ENCODE assay signal across 25 cellular contexts in genomic region chr2:127635380-127636237, GRCh38. TPM values are rescaled to one million over a fixed set of nuclear protein-coding genes. Genes with fewer than 3 reads are reported as not detected.
DNase-seq lines count a peak whose midpoint lies in the region; ATAC-seq, FAIRE-seq and TF ChIP-seq lines count a peak whose summit lies in the region.
"Had no signal": no experiment of that assay in that cellular context is flagged by ENCODE, and none has a peak within 500 bp of the region (broad histone marks: within the 10 kb centered on the region; RNA-seq: fewer than 3 reads in every experiment).

No MANE protein-coding gene starts in this region.

- H3K4me1 ChIP-seq in lower lobe of right lung (peaks cover 69% of the 10 kb centered on the region), stomach smooth muscle (ENCODE audit: control insufficient read depth, insufficient read depth, low read length) (peaks cover 74% of the 10 kb centered on the region)
- H3K4me1 ChIP-seq: parathyroid adenoma had no signal

- H3K9ac ChIP-seq in stomach smooth muscle (ENCODE audit: low read length in 2 of 2), result no peak overlapping the region
- H3K9ac ChIP-seq: parathyroid adenoma had no signal

- peaks cover 7% of the 10 kb centered on the region for H3K36me3 ChIP-seq in lower lobe of right lung
- H3K36me3 ChIP-seq in stomach smooth muscle (ENCODE audit: control insufficient read depth in 2 of 2, insufficient read depth in 2 of 2, low read length in 2 of 2), result peaks cover 7 to 12% of the 10 kb centered on the region in 2 donors
- H3K36me3 ChIP-seq: breast epithelium had no signal

- H3K9me3 ChIP-seq in T-helper 17 cell (ENCODE audit: control insufficient read depth, low read length, poor library complexity, severe bottlenecking) (no peaks in the 10 kb centered on the region), lower lobe of right lung (no peaks in the 10 kb centered on the region), stomach smooth muscle (ENCODE audit: control insufficient read depth in 2 of 2, low read length in 2 of 2) (no peaks in the 10 kb centered on the region)
- H3K9me3 ChIP-seq: breast epithelium had no signal

- H3K9me3 Mint-ChIP-seq in activated CD4-positive, alpha-beta T cell treated with anti-CD3 and anti-CD28 coated beads, Interleukin-2, amount 10 ng/mL, durations not matched to agents 7 days and 5 days, result no peaks in the 10 kb centered on the region
- H3K9me3 Mint-ChIP-seq in activated CD4-positive, alpha-beta T cell treated with anti-CD3 and anti-CD28 coated beads for 36 hours (ENCODE audit: low read depth), result no peaks in the 10 kb centered on the region
- H3K9me3 Mint-ChIP-seq in effector memory CD8-positive, alpha-beta T cell, result no peaks in the 10 kb centered on the region
- H3K9me3 Mint-ChIP-seq: activated naive CD8-positive, alpha-beta T cell treated with anti-CD3 and anti-CD28 coated beads, Interleukin-2, amount 50 U/mL, for 24 hours; activated T-helper 2 cell treated with anti-CD3 and anti-CD28 coated beads, Interferon-gamma antibody, Interleukin-2, Interleukin-4, amounts not matched to agents 10 μg/mL and 5 μg/mL and 100 μg/mL, durations not matched to agents 14 hours and 24 hours and 36 hours; natural killer cell had no signal

- no peak overlapping the region for H3K4me3 ChIP-seq in lower lobe of right lung
- H3K4me3 ChIP-seq in stomach smooth muscle (ENCODE audit: low read length in 2 of 2), result no peak overlapping the region
- H3K4me3 ChIP-seq: breast epithelium had no signal

- TF ChIP-seq CTCF in lower lobe of right lung (IDR thresholded peaks at IDR 0.05), result no peak

- no peaks in the 10 kb centered on the region for H3K27me3 ChIP-seq in lower lobe of right lung (ENCODE audit: low read depth)
- H3K27me3 ChIP-seq in stomach smooth muscle (ENCODE audit: control insufficient read depth in 1 of 2, insufficient read depth in 2 of 2, low read length in 2 of 2), result no peaks in the 10 kb centered on the region
- H3K27me3 ChIP-seq: breast epithelium had no signal

- peak overlapping the region; percentile 31 for H3K27ac ChIP-seq in lower lobe of right lung
- H3K27ac ChIP-seq in stomach smooth muscle (ENCODE audit: low read length), result peak overlapping the region; percentile 78
- H3K27ac ChIP-seq: 22Rv1, parathyroid adenoma had no signal

- H3K27ac Mint-ChIP-seq in activated CD4-positive, alpha-beta T cell treated with anti-CD3 and anti-CD28 coated beads, Interleukin-2, amount 10 ng/mL, durations not matched to agents 7 days and 5 days, result peak overlapping the region; percentile 25
- no peak overlapping the region for H3K27ac Mint-ChIP-seq in activated CD4-positive, alpha-beta T cell treated with anti-CD3 and anti-CD28 coated beads for 36 hours
- peak overlapping the region; percentile 29 for H3K27ac Mint-ChIP-seq in T-helper 17 cell
- H3K27ac Mint-ChIP-seq in effector memory CD8-positive, alpha-beta T cell, result no peak overlapping the region
- H3K27ac Mint-ChIP-seq: activated naive CD8-positive, alpha-beta T cell treated with anti-CD3 and anti-CD28 coated beads, Interleukin-2, amount 50 U/mL, for 24 hours; activated T-helper 2 cell treated with anti-CD3 and anti-CD28 coated beads, Interferon-gamma antibody, Interleukin-2, Interleukin-4, amounts not matched to agents 10 μg/mL and 5 μg/mL and 100 μg/mL, durations not matched to agents 14 hours and 24 hours and 36 hours; natural killer cell had no signal

- POLR2A ChIA-PET in activated CD4-positive, alpha-beta T cell treated with anti-CD3 and anti-CD28 coated beads, Interleukin-2, amount 10 ng/mL, durations not matched to agents 7 days and 5 days (lab: Charles Lee), result no interaction called here
- POLR2A ChIA-PET in activated CD4-positive, alpha-beta T cell treated with anti-CD3 and anti-CD28 coated beads for 36 hours (lab: Charles Lee), result no interaction called here

- H3K27me3 Mint-ChIP-seq in activated CD4-positive, alpha-beta T cell treated with anti-CD3 and anti-CD28 coated beads, Interleukin-2, amount 10 ng/mL, durations not matched to agents 7 days and 5 days, result no peaks in the 10 kb centered on the region
- H3K27me3 Mint-ChIP-seq in activated CD4-positive, alpha-beta T cell treated with anti-CD3 and anti-CD28 coated beads for 36 hours, result no peaks in the 10 kb centered on the region
- no peaks in the 10 kb centered on the region for H3K27me3 Mint-ChIP-seq in T-helper 17 cell
- no peaks in the 10 kb centered on the region for H3K27me3 Mint-ChIP-seq in effector memory CD8-positive, alpha-beta T cell
- H3K27me3 Mint-ChIP-seq: activated naive CD8-positive, alpha-beta T cell treated with anti-CD3 and anti-CD28 coated beads, Interleukin-2, amount 50 U/mL, for 24 hours had no signal

- H3K4me1 Mint-ChIP-seq in activated CD4-positive, alpha-beta T cell treated with anti-CD3 and anti-CD28 coated beads, Interleukin-2, amount 10 ng/mL, durations not matched to agents 7 days and 5 days, result peaks cover 48% of the 10 kb centered on the region
- H3K4me1 Mint-ChIP-seq in activated CD4-positive, alpha-beta T cell treated with anti-CD3 and anti-CD28 coated beads for 36 hours, result peaks cover 58% of the 10 kb centered on the region
- peaks cover 20% of the 10 kb centered on the region for H3K4me1 Mint-ChIP-seq in T-helper 17 cell
- peaks cover 2 to 4% of the 10 kb centered on the region in 2 donors for H3K4me1 Mint-ChIP-seq in effector memory CD8-positive, alpha-beta T cell (ENCODE audit: low read depth in 2 of 2)

- intact Hi-C loops in activated CD4-positive, alpha-beta T cell treated with anti-CD3 and anti-CD28 coated beads for 36 hours (cut with DNase I, micrococcal nuclease), result no loop called here
- intact Hi-C loops in lower lobe of right lung (cut with DNase I), result no loop called here

- CTCF ChIA-PET in activated CD4-positive, alpha-beta T cell treated with anti-CD3 and anti-CD28 coated beads, Interleukin-2, amount 10 ng/mL, durations not matched to agents 7 days and 5 days (lab: Charles Lee), result no interaction called here
- CTCF ChIA-PET in activated CD4-positive, alpha-beta T cell treated with anti-CD3 and anti-CD28 coated beads for 36 hours (lab: Charles Lee), result no interaction called here

- no peak for DNase-seq in activated CD4-positive, alpha-beta T cell treated with anti-CD3 and anti-CD28 coated beads, Interleukin-2, amount 10 ng/mL, durations not matched to agents 7 days and 5 days
- no peak for DNase-seq in activated CD4-positive, alpha-beta T cell treated with anti-CD3 and anti-CD28 coated beads for 36 hours
- DNase-seq in T-helper 17 cell (no peak), lower lobe of right lung (no peak), frontal cortex (ENCODE audit: low spot score in 2 of 2) (no peak)
- DNase-seq in effector memory CD8-positive, alpha-beta T cell, result no peak
- DNase-seq in effector CD8-positive, alpha-beta T cell (lab: John Stamatoyannopoulos, UW), result no peak
- DNase-seq: activated CD4-positive, alpha-beta T cell treated with anti-CD3 and anti-CD28 coated beads for 48 hours; activated naive CD8-positive, alpha-beta T cell treated with anti-CD3 and anti-CD28 coated beads, Interleukin-2, amount 50 U/mL, for 24 hours; AML-193; cortex of kidney; islet precursor cell; MM.1S; natural killer cell; NCI-H146; NCI-H2171 treated with DMSO at 0.1 percent for 48 hours; NCI-H748 treated with DMSO at 0.1 percent for 48 hours; SHP77 treated with DMSO at 0.1 percent for 48 hours; stimulated activated naive CD4-positive, alpha-beta T cell had no signal

- H3K36me3 Mint-ChIP-seq in activated CD4-positive, alpha-beta T cell treated with anti-CD3 and anti-CD28 coated beads, Interleukin-2, amount 10 ng/mL, durations not matched to agents 7 days and 5 days (ENCODE audit: low read depth), result peaks cover 3% of the 10 kb centered on the region
- peaks cover 2% of the 10 kb centered on the region for H3K36me3 Mint-ChIP-seq in activated CD4-positive, alpha-beta T cell treated with anti-CD3 and anti-CD28 coated beads for 36 hours (ENCODE audit: low read depth)
- H3K36me3 Mint-ChIP-seq in T-helper 17 cell (ENCODE audit: low read depth), result no peaks in the 10 kb centered on the region
- no peaks in the 10 kb centered on the region for H3K36me3 Mint-ChIP-seq in effector memory CD8-positive, alpha-beta T cell (ENCODE audit: insufficient read depth)
- H3K36me3 Mint-ChIP-seq: natural killer cell had no signal

- no peak for ATAC-seq in activated CD4-positive, alpha-beta T cell treated with anti-CD3 and anti-CD28 coated beads for 36 hours
- ATAC-seq in T-helper 17 cell (no peak), lower lobe of right lung (no peak)
- no peak for ATAC-seq in effector memory CD8-positive, alpha-beta T cell (replicated peaks)
- ATAC-seq: activated naive CD8-positive, alpha-beta T cell treated with anti-CD3 and anti-CD28 coated beads, Interleukin-2, amount 50 U/mL, for 24 hours; natural killer cell had no signal

- no peak overlapping the region for H3K4me3 Mint-ChIP-seq in activated CD4-positive, alpha-beta T cell treated with anti-CD3 and anti-CD28 coated beads, Interleukin-2, amount 10 ng/mL, durations not matched to agents 7 days and 5 days
- no peak overlapping the region for H3K4me3 Mint-ChIP-seq in activated CD4-positive, alpha-beta T cell treated with anti-CD3 and anti-CD28 coated beads for 36 hours
- peak overlapping the region; percentile 43 for H3K4me3 Mint-ChIP-seq in T-helper 17 cell
- H3K4me3 Mint-ChIP-seq in effector memory CD8-positive, alpha-beta T cell, result no peak overlapping the region
- H3K4me3 Mint-ChIP-seq: activated naive CD8-positive, alpha-beta T cell treated with anti-CD3 and anti-CD28 coated beads, Interleukin-2, amount 50 U/mL, for 24 hours; natural killer cell had no signal

- no peak for FAIRE-seq in frontal cortex (lab: Jason Lieb, UNC)
- FAIRE-seq: endothelial cell of umbilical vein had no signal

RNA-seq across cellular contexts. Expression of gene GPR17, which starts 10.3 kb away (rescaled TPM):
- total RNA-seq in activated CD4-positive, alpha-beta T cell treated with anti-CD3 and anti-CD28 coated beads, Interleukin-2, amount 10 ng/mL, durations not matched to agents 7 days and 5 days, result not detected
- total RNA-seq in activated CD4-positive, alpha-beta T cell treated with anti-CD3 and anti-CD28 coated beads for 36 hours, result not detected
- total RNA-seq in T-helper 17 cell, result not detected
- 0.18 TPM for total RNA-seq in lower lobe of right lung
- 4.1 TPM for total RNA-seq in frontal cortex
- total RNA-seq: activated T-helper 2 cell treated with anti-CD3 and anti-CD28 coated beads, Interferon-gamma antibody, Interleukin-2, Interleukin-4, amounts not matched to agents 10 μg/mL and 5 μg/mL and 100 μg/mL, durations not matched to agents 14 hours and 24 hours and 36 hours; breast epithelium; endothelial cell of umbilical vein; natural killer cell had no signal

RNA-seq across cellular contexts. Expression of gene LIMS2, which starts 39.7 kb away (rescaled TPM):
- 10 to 100 TPM; 34.2 to 36.4 TPM for total RNA-seq in activated CD4-positive, alpha-beta T cell treated with anti-CD3 and anti-CD28 coated beads, Interleukin-2, amount 10 ng/mL, durations not matched to agents 7 days and 5 days
- 10 to 100 TPM; 16.4 to 19.3 TPM for total RNA-seq in activated CD4-positive, alpha-beta T cell treated with anti-CD3 and anti-CD28 coated beads for 36 hours
- 1 to 10 TPM; 2.9 to 7.7 TPM for total RNA-seq in T-helper 17 cell
- 148 TPM for total RNA-seq in lower lobe of right lung
- 1.2 TPM for total RNA-seq in frontal cortex

Comparison
In these comparisons a context has a peak if more than half of its experiments do, and no peak if none do; other contexts are left out.
1. H3K27ac Mint-ChIP-seq: peak in activated CD4-positive, alpha-beta T cell treated with anti-CD3 and anti-CD28 coated beads, Interleukin-2, amount 10 ng/mL, durations not matched to agents 7 days and 5 days (single experiment) and T-helper 17 cell (single experiment); none in activated CD4-positive, alpha-beta T cell treated with anti-CD3 and anti-CD28 coated beads for 36 hours (single experiment) and effector memory CD8-positive, alpha-beta T cell (0 of 2).